ENCODE assay signal across 25 cellular contexts in the genomic region with DNA sequence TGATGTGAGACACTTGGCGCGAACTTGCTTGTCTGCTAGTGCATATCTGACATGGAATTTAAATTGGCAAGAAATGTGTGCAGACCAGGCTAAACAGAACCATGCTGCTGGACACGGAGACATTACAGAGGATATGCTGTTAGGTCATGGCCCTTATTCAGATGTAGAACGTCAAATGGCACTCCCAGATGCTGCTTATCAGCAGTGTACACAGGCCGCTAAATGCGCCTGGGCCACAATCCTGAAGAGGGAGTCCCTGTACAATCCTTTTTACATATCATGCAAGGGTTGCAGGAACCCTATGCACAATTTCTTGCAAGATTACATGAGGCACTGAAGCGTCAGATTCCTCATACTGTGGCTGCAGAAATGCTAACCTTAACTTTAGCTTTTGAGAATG. TPM values are rescaled to one million over a fixed set of nuclear protein-coding genes. Genes with fewer than 3 reads are reported as not detected.
A peak's percentile ranks its signal among the peaks of the same experiment; 100 is the strongest.
DNase-seq lines count a peak whose midpoint lies in the region; ATAC-seq, FAIRE-seq and TF ChIP-seq lines count a peak whose summit lies in the region.
"Had no signal": no experiment of that assay in that cellular context is flagged by ENCODE, and none has a peak within 500 bp of the region (broad histone marks: within the 10 kb centered on the region; RNA-seq: fewer than 3 reads in every experiment).

No MANE protein-coding gene starts in this region.

- no peaks in the 10 kb centered on the region for H3K27me3 ChIP-seq in HepG2 (ENCODE audit: control insufficient read depth in 1 of 2, insufficient read depth in 2 of 2, low read length in 2 of 2)
- no peaks in the 10 kb centered on the region for H3K27me3 ChIP-seq in right lobe of liver
- H3K27me3 ChIP-seq in bronchial epithelial cell (ENCODE audit: control insufficient read depth, insufficient read depth, low read length): no peaks in the 10 kb centered on the region
- H3K27me3 ChIP-seq in subcutaneous abdominal adipose tissue (ENCODE audit: control insufficient read depth in 5 of 5, insufficient read depth in 4 of 5, low read length in 5 of 5): no peaks in the 10 kb centered on the region
- H3K27me3 ChIP-seq: BE2C; BLaER1 treated with 17β-estradiol and CSF1 and Interleukin-3, amounts not matched to agents 10 nM and 100 nM had no signal

- no peaks in the 10 kb centered on the region for H4K20me1 ChIP-seq in HepG2 (ENCODE audit: insufficient read depth, low read length)
- H4K20me1 ChIP-seq: BLaER1 treated with 17β-estradiol and CSF1 and Interleukin-3, amounts not matched to agents 10 nM and 100 nM had no signal

- WGBS in HepG2 (ENCODE audit: low lambda C conversion rate): 95% methylated on average over 6 of the region's 7 CpGs
- 80% methylated on average over 7 of the region's 7 CpGs for WGBS in right lobe of liver (ENCODE audit: insufficient coverage, low coverage, low lambda C conversion rate, missing lambda C conversion rate)

- BruUV-seq in HepG2 (replicated peaks; lab: Mats Ljungman, UMichigan): no TSS peak

- ATAC-seq in HepG2 (no peak), right lobe of liver (no peak)
- ATAC-seq: A549, GM12878 had no signal

- TF ChIP-seq RAD21 in HepG2 (CRISPR knock-in tag; IDR thresholded peaks at IDR 0.05): no peak

- no peak overlapping the region for H3K4me3 ChIP-seq in HepG2 (replicated peaks in 1 of 3; ENCODE audit: insufficient read depth in 1 of 3, low read depth in 2 of 3, low read length in 3 of 3)
- H3K4me3 ChIP-seq in right lobe of liver: no peak overlapping the region
- H3K4me3 ChIP-seq in bronchial epithelial cell (ENCODE audit: low read depth, low read length): no peak overlapping the region
- peak overlapping the region in 3 of 5 donors; percentile 2 to 62 (median 38) for H3K4me3 ChIP-seq in subcutaneous abdominal adipose tissue (ENCODE audit: low read depth in 1 of 5, low read length in 5 of 5)
- H3K4me3 ChIP-seq: A549, GM12878, GM23248 had no signal

- TF ChIP-seq CTCF in HepG2 (CRISPR knock-in tag; IDR thresholded peaks at IDR 0.05) (no peak), right lobe of liver (IDR thresholded peaks at IDR 0.05) (no peak), bronchial epithelial cell (IDR thresholded peaks at IDR 0.05; ENCODE audit: insufficient read depth, low read length, severe bottlenecking) (no peak)

- DNase-seq in HepG2 (ENCODE audit: low spot score): no peak
- no peak for DNase-seq in right lobe of liver
- no peak for DNase-seq in bronchial epithelial cell (ENCODE audit: low read depth)
- no peak for DNase-seq in HT-29 (ENCODE audit: low spot score)
- DNase-seq in NCI-H526 (lab: John Stamatoyannopoulos, UW): no peak
- DNase-seq: 8988T; ACHN; AML-193; BE2C; CD4-positive, alpha-beta T cell; CD8-positive, alpha-beta memory T cell; DMS 273 treated with DMSO at 0.1 percent for 48 hours; DMS79; EL; GDM1; GM23248; H7; HCEC 1CT had no signal

- POLR2A ChIA-PET in HepG2 (lab: Yijun Ruan, JAX): no interaction called here

- H3K4me1 ChIP-seq in HepG2 (ENCODE audit: insufficient read depth, low read length) (no peaks in the 10 kb centered on the region), right lobe of liver (no peaks in the 10 kb centered on the region), subcutaneous abdominal adipose tissue (ENCODE audit: control insufficient read depth in 5 of 5, insufficient read depth in 5 of 5, low read length in 5 of 5) (no peaks in the 10 kb centered on the region)
- H3K4me1 ChIP-seq: A549, BE2C had no signal

- CTCF ChIA-PET in HepG2 (lab: Yijun Ruan, JAX; ENCODE audit: low intra/inter-chr PET ratio, low total read pairs): no interaction called here

- no peak overlapping the region for H2AFZ ChIP-seq in HepG2 (ENCODE audit: low read length)
- H2AFZ ChIP-seq: GM23248 had no signal

- H3K79me2 ChIP-seq in HepG2 (ENCODE audit: insufficient read depth, low read length): peaks cover 6% of the 10 kb centered on the region

- TF ChIP-seq EP300 in HepG2 (IDR thresholded peaks at IDR 0.05; ENCODE audit: low read depth in 2 of 2, low read length in 2 of 2) (no peak), HepG2 (CRISPR knock-in tag; IDR thresholded peaks at IDR 0.05; ENCODE audit: borderline replicate concordance) (no peak)

- no peak for TF ChIP-seq POLR2A in HepG2 (IDR thresholded peaks at IDR 0.05; ENCODE audit: insufficient read depth in 1 of 2, low read depth in 2 of 2, low read length in 2 of 2)
- TF ChIP-seq POLR2A in right lobe of liver (IDR thresholded peaks at IDR 0.05): no peak

- in situ Hi-C loops in HepG2 (cut with HindIII; ENCODE audit: extremely low pct_ligation_motif_present, low pct_unique_long_range_greater_than_20kb): no loop called here

- no peak overlapping the region for H3K4me2 ChIP-seq in HepG2 (ENCODE audit: low read depth, low read length)
- H3K4me2 ChIP-seq: A549; BLaER1 treated with 17β-estradiol and CSF1 and Interleukin-3, amounts not matched to agents 10 nM and 100 nM had no signal

- H3K36me3 ChIP-seq in HepG2 (replicated peaks in 1 of 2; ENCODE audit: control insufficient read depth in 1 of 2, insufficient read depth in 2 of 2, low read length in 2 of 2) (peaks cover 7 to 25% of the 10 kb centered on the region in 2 experiments; a peak in 4 of 5 replicates), right lobe of liver (peaks cover 0 to 26% (median 11%) of the 10 kb centered on the region in 4 donors), bronchial epithelial cell (ENCODE audit: control insufficient read depth, insufficient read depth, low read length) (peaks cover 4% of the 10 kb centered on the region), subcutaneous abdominal adipose tissue (ENCODE audit: control insufficient read depth in 5 of 5, insufficient read depth in 5 of 5, low read length in 5 of 5) (peaks cover 23 to 53% (median 41%) of the 10 kb centered on the region in 5 donors)

- H3K9ac ChIP-seq in HepG2 (ENCODE audit: insufficient read depth, low read depth, low read length) (no peak overlapping the region), subcutaneous abdominal adipose tissue (ENCODE audit: low read length in 5 of 5) (no peak overlapping the region)
- H3K9ac ChIP-seq: BLaER1 treated with 17β-estradiol and CSF1 and Interleukin-3, amounts not matched to agents 10 nM and 100 nM; GM23248 had no signal

- no peak for FAIRE-seq in HepG2 (lab: Jason Lieb, UNC)
- FAIRE-seq in bronchial epithelial cell (lab: Jason Lieb, UNC): peak; percentile 73
- FAIRE-seq: A549, D721Med, GM12878, GM19239, H1 had no signal

- H3K9me3 ChIP-seq in HepG2 (ENCODE audit: low read length): peaks cover 77% of the 10 kb centered on the region
- peaks cover 7 to 52% (median 27%) of the 10 kb centered on the region in 4 donors for H3K9me3 ChIP-seq in right lobe of liver
- peaks cover 37 to 96% (median 93%) of the 10 kb centered on the region in 5 donors for H3K9me3 ChIP-seq in subcutaneous abdominal adipose tissue (ENCODE audit: control insufficient read depth in 5 of 5, low read length in 5 of 5)

- H3K27ac ChIP-seq in HepG2 (ENCODE audit: extremely low read length, insufficient read depth, low read length): no peak overlapping the region
- H3K27ac ChIP-seq in right lobe of liver: no peak overlapping the region
- H3K27ac ChIP-seq in subcutaneous abdominal adipose tissue (ENCODE audit: low read depth, low read length): no peak overlapping the region
- H3K27ac ChIP-seq: A549; BLaER1 treated with 17β-estradiol and CSF1 and Interleukin-3, amounts not matched to agents 10 nM and 100 nM; GM23248 had no signal

- intact Hi-C loops in HepG2 (cut with micrococcal nuclease; ENCODE audit: unreplicated experiment) (no loop called here), right lobe of liver (cut with DNase I) (no loop called here)

RNA-seq across cellular contexts. Expression of gene ZNF350, which starts 9.3 kb away (rescaled TPM):
- 6.9 and 10.0 TPM in 2 replicates for total RNA-seq in HepG2 (2016; rRNA removed; fragmentation: Illumina TruSeq; extraction: Trizol)
- total RNA-seq in HepG2 (2016; cell fraction: cytosol; rRNA removed; fragmentation: Illumina TruSeq; extraction: Trizol; ENCODE audit: low read depth): 1.2 and 5.9 TPM in 2 replicates
- total RNA-seq in HepG2 (2016; cell fraction: insoluble cytoplasmic fraction; rRNA removed; fragmentation: Illumina TruSeq; extraction: Trizol): 6.7 and 9.5 TPM in 2 replicates
- 2.5 and 4.6 TPM in 2 replicates for total RNA-seq in HepG2 (2016; cell fraction: membrane; rRNA removed; fragmentation: Illumina TruSeq; extraction: Trizol)
- total RNA-seq in HepG2 (2016; cell fraction: nucleus; rRNA removed; fragmentation: Illumina TruSeq; extraction: Trizol): 5.4 and 7.0 TPM in 2 replicates
- 3.0 and 3.7 TPM in 2 replicates for polyA plus RNA-seq in HepG2 (2011; rRNA removed)
- 1.4 and 2.2 TPM in 2 replicates for polyA plus RNA-seq in HepG2 (2011; cell fraction: cytosol; rRNA removed)
- polyA plus RNA-seq in HepG2 (2011; cell fraction: nucleus; rRNA removed): 2.1 and 3.4 TPM in 2 replicates
- polyA plus RNA-seq in HepG2 (2012): 3.9 and 5.3 TPM in 2 replicates
- polyA plus RNA-seq in HepG2 (2016; cell fraction: cytosol; fragmentation: Illumina TruSeq; extraction: Trizol; ENCODE audit: low read depth): 0.47 and 0.63 TPM in 2 replicates
- 6.3 and 6.4 TPM in 2 replicates for polyA plus RNA-seq in HepG2 (2016; cell fraction: insoluble cytoplasmic fraction; fragmentation: Illumina TruSeq; extraction: Trizol; ENCODE audit: low read depth)
- polyA plus RNA-seq in HepG2 (2016; cell fraction: membrane; fragmentation: Illumina TruSeq; extraction: Trizol; ENCODE audit: low read depth): 0.85 and 0.90 TPM in 2 replicates
- 4.3 and 11.1 TPM in 2 replicates for polyA plus RNA-seq in HepG2 (2016; cell fraction: nucleus; fragmentation: Illumina TruSeq; extraction: Trizol; ENCODE audit: insufficient read depth, low read depth)
- polyA minus RNA-seq in HepG2 (2011; rRNA and poly(A)+ RNA removed; ENCODE audit: low replicate concordance): 1.6 and 2.6 TPM in 2 replicates
- polyA minus RNA-seq in HepG2 (2011; cell fraction: cytosol; rRNA and poly(A)+ RNA removed): 2.6 and 4.0 TPM in 2 replicates
- 14.8 and 18.3 TPM in 2 replicates for polyA minus RNA-seq in HepG2 (2011; cell fraction: nucleus; rRNA and poly(A)+ RNA removed)
- 1 to 10 TPM; 2.5 to 5.8 (median 3.4) TPM for total RNA-seq in right lobe of liver
- 11.6 TPM in 2 replicates for total RNA-seq in bronchial epithelial cell
- total RNA-seq in HT-29 (2014; rRNA removed; shearing (Covaris generic)): 1.3 and 1.9 TPM in 2 replicates

RNA-seq across cellular contexts. Expression of gene ZNF615, which starts 30.7 kb away (rescaled TPM):
- total RNA-seq in HepG2 (2016; rRNA removed; fragmentation: Illumina TruSeq; extraction: Trizol): 7.8 and 13.9 TPM in 2 replicates
- 1.2 and 1.9 TPM in 2 replicates for total RNA-seq in HepG2 (2016; cell fraction: cytosol; rRNA removed; fragmentation: Illumina TruSeq; extraction: Trizol; ENCODE audit: low read depth)
- 8.6 and 12.8 TPM in 2 replicates for total RNA-seq in HepG2 (2016; cell fraction: insoluble cytoplasmic fraction; rRNA removed; fragmentation: Illumina TruSeq; extraction: Trizol)
- total RNA-seq in HepG2 (2016; cell fraction: membrane; rRNA removed; fragmentation: Illumina TruSeq; extraction: Trizol): 4.1 and 4.7 TPM in 2 replicates
- 7.5 and 10.2 TPM in 2 replicates for total RNA-seq in HepG2 (2016; cell fraction: nucleus; rRNA removed; fragmentation: Illumina TruSeq; extraction: Trizol)
- polyA plus RNA-seq in HepG2 (2011; rRNA removed): 5.1 and 5.2 TPM in 2 replicates
- polyA plus RNA-seq in HepG2 (2011; cell fraction: cytosol; rRNA removed): 2.1 and 3.2 TPM in 2 replicates
- 4.5 and 8.3 TPM in 2 replicates for polyA plus RNA-seq in HepG2 (2011; cell fraction: nucleus; rRNA removed)
- polyA plus RNA-seq in HepG2 (2012): 6.5 and 6.9 TPM in 2 replicates
- 0.46 and 0.55 TPM in 2 replicates for polyA plus RNA-seq in HepG2 (2016; cell fraction: cytosol; fragmentation: Illumina TruSeq; extraction: Trizol; ENCODE audit: low read depth)
- 6.9 and 7.6 TPM in 2 replicates for polyA plus RNA-seq in HepG2 (2016; cell fraction: insoluble cytoplasmic fraction; fragmentation: Illumina TruSeq; extraction: Trizol; ENCODE audit: low read depth)
- polyA plus RNA-seq in HepG2 (2016; cell fraction: membrane; fragmentation: Illumina TruSeq; extraction: Trizol; ENCODE audit: low read depth): 0.94 and 1.3 TPM in 2 replicates
- polyA plus RNA-seq in HepG2 (2016; cell fraction: nucleus; fragmentation: Illumina TruSeq; extraction: Trizol; ENCODE audit: insufficient read depth, low read depth): 9.7 and 9.8 TPM in 2 replicates
- 5.1 and 7.0 TPM in 2 replicates for polyA minus RNA-seq in HepG2 (2011; rRNA and poly(A)+ RNA removed; ENCODE audit: low replicate concordance)
- 5.5 and 7.0 TPM in 2 replicates for polyA minus RNA-seq in HepG2 (2011; cell fraction: cytosol; rRNA and poly(A)+ RNA removed)
- 16.0 and 28.8 TPM in 2 replicates for polyA minus RNA-seq in HepG2 (2011; cell fraction: nucleus; rRNA and poly(A)+ RNA removed)
- 1 to 10 TPM; 1.2 to 5.0 (median 3.3) TPM for total RNA-seq in right lobe of liver
- 9.0 and 12.4 TPM in 2 replicates for total RNA-seq in bronchial epithelial cell
- 0.41 and 1.4 TPM in 2 replicates for total RNA-seq in HT-29 (2014; rRNA removed; shearing (Covaris generic))

RNA-seq across cellular contexts. Expression of gene ZNF613, which starts 50.1 kb away (rescaled TPM):
- total RNA-seq in HepG2 (2016; rRNA removed; fragmentation: Illumina TruSeq; extraction: Trizol): 8.3 and 9.6 TPM in 2 replicates
- 1.7 and 1.9 TPM in 2 replicates for total RNA-seq in HepG2 (2016; cell fraction: cytosol; rRNA removed; fragmentation: Illumina TruSeq; extraction: Trizol; ENCODE audit: low read depth)
- total RNA-seq in HepG2 (2016; cell fraction: insoluble cytoplasmic fraction; rRNA removed; fragmentation: Illumina TruSeq; extraction: Trizol): 6.6 and 9.2 TPM in 2 replicates
- 3.4 and 3.8 TPM in 2 replicates for total RNA-seq in HepG2 (2016; cell fraction: membrane; rRNA removed; fragmentation: Illumina TruSeq; extraction: Trizol)
- total RNA-seq in HepG2 (2016; cell fraction: nucleus; rRNA removed; fragmentation: Illumina TruSeq; extraction: Trizol): 6.4 and 7.1 TPM in 2 replicates
- polyA plus RNA-seq in HepG2 (2011; rRNA removed): 3.6 and 3.7 TPM in 2 replicates
- polyA plus RNA-seq in HepG2 (2011; cell fraction: cytosol; rRNA removed): 1.8 and 2.5 TPM in 2 replicates
- polyA plus RNA-seq in HepG2 (2011; cell fraction: nucleus; rRNA removed): 3.3 and 4.1 TPM in 2 replicates
- 2.3 and 3.3 TPM in 2 replicates for polyA plus RNA-seq in HepG2 (2012)
- 0.77 TPM in 2 replicates for polyA plus RNA-seq in HepG2 (2016; cell fraction: cytosol; fragmentation: Illumina TruSeq; extraction: Trizol; ENCODE audit: low read depth)
- polyA plus RNA-seq in HepG2 (2016; cell fraction: insoluble cytoplasmic fraction; fragmentation: Illumina TruSeq; extraction: Trizol; ENCODE audit: low read depth): 4.8 and 6.5 TPM in 2 replicates
- polyA plus RNA-seq in HepG2 (2016; cell fraction: membrane; fragmentation: Illumina TruSeq; extraction: Trizol; ENCODE audit: low read depth): 0.82 and 1.8 TPM in 2 replicates
- polyA plus RNA-seq in HepG2 (2016; cell fraction: nucleus; fragmentation: Illumina TruSeq; extraction: Trizol; ENCODE audit: insufficient read depth, low read depth): 7.2 and 8.4 TPM in 2 replicates
- 2.5 and 3.5 TPM in 2 replicates for polyA minus RNA-seq in HepG2 (2011; rRNA and poly(A)+ RNA removed; ENCODE audit: low replicate concordance)
- 2.9 and 3.9 TPM in 2 replicates for polyA minus RNA-seq in HepG2 (2011; cell fraction: cytosol; rRNA and poly(A)+ RNA removed)
- 14.9 and 18.2 TPM in 2 replicates for polyA minus RNA-seq in HepG2 (2011; cell fraction: nucleus; rRNA and poly(A)+ RNA removed)
- 1 to 10 TPM in 5 of 6 experiments, under 1 TPM in 1; 0.87 to 2.7 (median 2.2) TPM for total RNA-seq in right lobe of liver
- 6.8 and 8.3 TPM in 2 replicates for total RNA-seq in bronchial epithelial cell
- 1.3 and 2.8 TPM in 2 replicates for total RNA-seq in HT-29 (2014; rRNA removed; shearing (Covaris generic))

RNA-seq across cellular contexts. Expression of gene ZNF614, which starts 50.8 kb away (rescaled TPM):
- total RNA-seq in HepG2 (2016; rRNA removed; fragmentation: Illumina TruSeq; extraction: Trizol) (22.8 and 38.2 TPM in 2 replicates), right lobe of liver (1 to 10 TPM; 1.2 to 2.7 (median 1.6) TPM), bronchial epithelial cell (8.1 and 9.0 TPM in 2 replicates)
- 2.4 and 3.8 TPM in 2 replicates for total RNA-seq in HepG2 (2016; cell fraction: cytosol; rRNA removed; fragmentation: Illumina TruSeq; extraction: Trizol; ENCODE audit: low read depth)
- total RNA-seq in HepG2 (2016; cell fraction: insoluble cytoplasmic fraction; rRNA removed; fragmentation: Illumina TruSeq; extraction: Trizol): 22.8 and 38.0 TPM in 2 replicates
- total RNA-seq in HepG2 (2016; cell fraction: membrane; rRNA removed; fragmentation: Illumina TruSeq; extraction: Trizol): 10.3 and 12.8 TPM in 2 replicates
- total RNA-seq in HepG2 (2016; cell fraction: nucleus; rRNA removed; fragmentation: Illumina TruSeq; extraction: Trizol): 16.4 and 18.5 TPM in 2 replicates
- 10.0 and 13.0 TPM in 2 replicates for polyA plus RNA-seq in HepG2 (2011; rRNA removed)
- 5.9 and 9.4 TPM in 2 replicates for polyA plus RNA-seq in HepG2 (2011; cell fraction: cytosol; rRNA removed)
- polyA plus RNA-seq in HepG2 (2011; cell fraction: nucleus; rRNA removed): 6.8 and 8.0 TPM in 2 replicates
- 11.2 and 14.2 TPM in 2 replicates for polyA plus RNA-seq in HepG2 (2012)
- 0.99 and 1.6 TPM in 2 replicates for polyA plus RNA-seq in HepG2 (2016; cell fraction: cytosol; fragmentation: Illumina TruSeq; extraction: Trizol; ENCODE audit: low read depth)
- polyA plus RNA-seq in HepG2 (2016; cell fraction: insoluble cytoplasmic fraction; fragmentation: Illumina TruSeq; extraction: Trizol; ENCODE audit: low read depth): 23.0 and 25.3 TPM in 2 replicates
- 3.7 TPM in 2 replicates for polyA plus RNA-seq in HepG2 (2016; cell fraction: membrane; fragmentation: Illumina TruSeq; extraction: Trizol; ENCODE audit: low read depth)
- 17.4 and 18.9 TPM in 2 replicates for polyA plus RNA-seq in HepG2 (2016; cell fraction: nucleus; fragmentation: Illumina TruSeq; extraction: Trizol; ENCODE audit: insufficient read depth, low read depth)
- 2.9 and 5.3 TPM in 2 replicates for polyA minus RNA-seq in HepG2 (2011; rRNA and poly(A)+ RNA removed; ENCODE audit: low replicate concordance)
- 10.0 and 11.0 TPM in 2 replicates for polyA minus RNA-seq in HepG2 (2011; cell fraction: cytosol; rRNA and poly(A)+ RNA removed)
- 22.5 and 29.7 TPM in 2 replicates for polyA minus RNA-seq in HepG2 (2011; cell fraction: nucleus; rRNA and poly(A)+ RNA removed)
- 6.0 and 7.4 TPM in 2 replicates for total RNA-seq in HT-29 (2014; rRNA removed; shearing (Covaris generic))

Comparison
In these comparisons a context has a peak if more than half of its experiments do, and no peak if none do; other contexts are left out.
1. H3K4me3 ChIP-seq: peak in subcutaneous abdominal adipose tissue (3 of 5); none in HepG2 (0 of 3), right lobe of liver (0 of 3) and bronchial epithelial cell (single experiment).